8 cellular contexts compared by ENCODE assay signal in the genomic region with DNA sequence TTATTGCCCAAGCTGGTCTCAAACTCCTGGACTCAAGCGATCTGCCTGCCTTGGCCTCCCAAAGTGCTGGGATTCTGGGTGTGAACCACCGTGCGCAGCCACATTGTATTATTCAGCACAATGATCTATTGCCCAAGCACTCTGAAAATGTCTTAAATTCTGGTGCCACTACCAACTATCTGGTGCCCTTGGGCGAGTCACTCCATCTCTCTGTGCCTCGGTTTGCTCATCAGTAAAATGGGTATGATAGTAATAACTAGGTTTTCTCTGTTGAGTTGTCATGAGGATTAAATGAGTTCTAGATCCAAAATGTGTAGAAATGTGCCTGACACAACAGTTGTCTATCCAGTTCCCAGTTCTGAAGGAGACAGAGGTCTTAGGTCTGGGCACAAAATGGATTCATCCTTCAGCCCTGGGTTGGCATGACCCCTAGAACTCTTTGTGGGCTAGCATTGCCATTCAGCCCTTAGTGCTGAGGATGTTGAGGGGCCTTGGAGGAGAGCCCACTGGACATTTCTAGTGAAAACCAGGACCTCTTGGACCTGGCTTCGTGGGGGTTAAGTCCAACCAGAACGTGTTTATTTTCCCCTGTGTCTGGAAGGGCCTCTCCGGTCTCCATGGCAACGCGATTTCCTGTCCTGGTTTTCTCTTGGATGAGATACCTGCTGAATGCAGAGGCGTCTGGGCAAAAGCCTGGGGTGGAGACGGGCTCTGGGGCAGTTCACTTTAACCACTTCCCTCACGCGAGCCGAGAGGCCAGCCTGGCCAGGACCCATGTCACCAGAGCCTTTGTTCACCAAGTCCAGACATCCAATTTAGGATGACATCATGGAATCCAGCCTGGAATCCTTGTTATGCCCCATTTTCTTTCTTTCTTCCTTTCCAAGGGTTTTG. TPM values are rescaled to one million over a fixed set of nuclear protein-coding genes. Genes with fewer than 3 reads are reported as not detected.
A peak's percentile ranks its signal among the peaks of the same experiment; 100 is the strongest.
DNase-seq lines count a peak whose midpoint lies in the region; ATAC-seq lines count a peak whose summit lies in the region.

No MANE protein-coding gene starts in this region.

- WGBS in aorta, 2 donors, result 31 to 33% methylated on average over 15 of the region's 15 CpGs

- peaks cover 0 to 2% of the 10 kb centered on the region in 2 donors for H3K4me1 ChIP-seq in aorta (ENCODE audit: control insufficient read depth in 1 of 2, insufficient read depth in 2 of 2, low read length in 2 of 2)

- H3K9me3 ChIP-seq in aorta (ENCODE audit: control insufficient read depth, low read length), result no peaks in the 10 kb centered on the region

- H3K4me3 ChIP-seq in aorta (ENCODE audit: low read length in 2 of 2), result no peak overlapping the region

- in situ Hi-C loops in ACHN (cut with HindIII; ENCODE audit: low pct_ligation_motif_present, low pct_unique_long_range_greater_than_20kb, low sequenced_read_pairs), result no loop called here

- no peaks in the 10 kb centered on the region for H3K27me3 ChIP-seq in aorta (ENCODE audit: control insufficient read depth in 1 of 2, insufficient read depth in 2 of 2, low read length in 1 of 2)

- peak overlapping the region; percentile 9 to 72 for H3K27ac ChIP-seq in aorta (ENCODE audit: low read depth in 1 of 2, low read length in 2 of 2)

- peak; percentile 68 for ATAC-seq in aorta (ENCODE audit: low FRiP score)
- ATAC-seq in GM19035 (IDR thresholded peaks at IDR 0.05; ENCODE audit: unreplicated experiment), result no peak

- intact Hi-C loops in aorta (cut with DNase I), result loop anchor here in 1 of 2 donors (5.0 kb wide), 1 partner anchor 103 kb away; no protein-coding TSS in a partner anchor

- no peaks in the 10 kb centered on the region for H3K36me3 ChIP-seq in aorta (ENCODE audit: control insufficient read depth in 1 of 2, insufficient read depth in 2 of 2, low read length in 1 of 2)

- DNase-seq in ACHN (peak; percentile 39), NCI-H146 treated with DMSO at 0.1 percent for 48 hours (lab: John Stamatoyannopoulos, UW; ENCODE audit: unreplicated experiment) (peak; percentile 20), dermis microvascular lymphatic vessel endothelial cell (ENCODE audit: low read depth in 2 of 2) (peak; percentile 73 to 82), medulla oblongata (ENCODE audit: extremely low spot score) (peak; percentile 70), aorta (peak; percentile 85 to 86), NCI-H2171 (lab: John Stamatoyannopoulos, UW) (no peak)
- no peak for DNase-seq in stimulated activated CD4-positive, alpha-beta T cell treated with anti-CD3 and anti-CD28 coated beads, Interleukin-15, amount 100 ng/mL, for 24 hours

RNA-seq across cellular contexts. Expression of a gene that starts 43.7 kb away (rescaled TPM):
- total RNA-seq in dermis microvascular lymphatic vessel endothelial cell (20.2 and 21.5 TPM in 2 replicates), aorta (10 to 100 TPM; 74.8 to 98.3 TPM)
- 10 to 100 TPM in 1 of 2 donors, 1 to 10 TPM in 1; 8.8 to 29.7 TPM for polyA plus RNA-seq in aorta

Comparison
In these comparisons a context has a peak if more than half of its experiments do, and no peak if none do; other contexts are left out.
1. DNase-seq: peak in ACHN (single experiment), NCI-H146 treated with DMSO at 0.1 percent for 48 hours (single experiment), dermis microvascular lymphatic vessel endothelial cell (2 of 2), medulla oblongata (single experiment) and aorta (2 of 2); none in stimulated activated CD4-positive, alpha-beta T cell treated with anti-CD3 and anti-CD28 coated beads, Interleukin-15, amount 100 ng/mL, for 24 hours (single experiment) and NCI-H2171 (single experiment).